In genomic region chr2:160715428-160715827, GRCh38 we compare ENCODE assay signal across 15 cellular contexts.
"Had no signal": no experiment of that assay in that cellular context is flagged by ENCODE, and none has a peak within 500 bp of the region (broad histone marks: within the 10 kb centered on the region; RNA-seq: fewer than 3 reads in every experiment).

No MANE protein-coding gene starts in this region.

- H3K27me3 Mint-ChIP-seq: stimulated activated naive CD8-positive, alpha-beta T cell treated with anti-CD3 and anti-CD28 coated beads, Interleukin-15, amount 100 ng/mL, for 72 hours had no signal

- H3K9me3 Mint-ChIP-seq: activated CD4-positive, alpha-beta memory T cell treated with anti-CD3 and anti-CD28 coated beads for 36 hours; activated naive CD4-positive, alpha-beta T cell treated with anti-CD3 and anti-CD28 coated beads, Interleukin-2, amount 10 ng/mL, durations not matched to agents 7 days and 5 days; stimulated activated naive CD8-positive, alpha-beta T cell treated with anti-CD3 and anti-CD28 coated beads, Interleukin-15, amount 100 ng/mL, for 72 hours had no signal

- FAIRE-seq: kidney had no signal

- DNase-seq: activated CD4-positive, alpha-beta memory T cell treated with anti-CD3 and anti-CD28 coated beads for 36 hours; activated CD4-positive, alpha-beta T cell treated with anti-CD3 and anti-CD28 coated beads for 1 hour; activated CD8-positive, alpha-beta memory T cell treated with anti-CD3 and anti-CD28 coated beads, Interleukin-2, amount 10 ng/mL, durations not matched to agents 7 days and 5 days; activated naive CD4-positive, alpha-beta T cell treated with anti-CD3 and anti-CD28 coated beads, Interleukin-2, amount 10 ng/mL, durations not matched to agents 7 days and 5 days; activated T-cell treated with anti-CD3 and anti-CD28 coated beads, Interleukin-2, amount 50 U/mL, for 1 hour; adrenal gland; caudate nucleus; colonic mucosa; hypothalamus; kidney; left ventricle myocardium inferior; naive B cell; stimulated activated CD4-positive, alpha-beta T cell treated with anti-CD3 and anti-CD28 coated beads, Interleukin-1b, Interleukin-23, amount 100 ng/mL, for 48 hours; stimulated activated naive CD8-positive, alpha-beta T cell treated with anti-CD3 and anti-CD28 coated beads, Interleukin-15, amount 100 ng/mL, for 72 hours; upper lobe of left lung had no signal

- H3K4me1 Mint-ChIP-seq: activated CD8-positive, alpha-beta memory T cell treated with anti-CD3 and anti-CD28 coated beads, Interleukin-2, amount 10 ng/mL, durations not matched to agents 7 days and 5 days; activated naive CD4-positive, alpha-beta T cell treated with anti-CD3 and anti-CD28 coated beads, Interleukin-2, amount 10 ng/mL, durations not matched to agents 7 days and 5 days; naive B cell; stimulated activated naive CD8-positive, alpha-beta T cell treated with anti-CD3 and anti-CD28 coated beads, Interleukin-15, amount 100 ng/mL, for 72 hours had no signal

- H3K4me3 Mint-ChIP-seq: activated CD4-positive, alpha-beta memory T cell treated with anti-CD3 and anti-CD28 coated beads for 36 hours; activated CD8-positive, alpha-beta memory T cell treated with anti-CD3 and anti-CD28 coated beads, Interleukin-2, amount 10 ng/mL, durations not matched to agents 7 days and 5 days; activated naive CD4-positive, alpha-beta T cell treated with anti-CD3 and anti-CD28 coated beads, Interleukin-2, amount 10 ng/mL, durations not matched to agents 7 days and 5 days; naive B cell; stimulated activated naive CD8-positive, alpha-beta T cell treated with anti-CD3 and anti-CD28 coated beads, Interleukin-15, amount 100 ng/mL, for 72 hours had no signal

- H3K36me3 Mint-ChIP-seq: activated CD8-positive, alpha-beta memory T cell treated with anti-CD3 and anti-CD28 coated beads, Interleukin-2, amount 10 ng/mL, durations not matched to agents 7 days and 5 days; activated naive CD4-positive, alpha-beta T cell treated with anti-CD3 and anti-CD28 coated beads, Interleukin-2, amount 10 ng/mL, durations not matched to agents 7 days and 5 days had no signal

- H3K27ac Mint-ChIP-seq: activated CD4-positive, alpha-beta memory T cell treated with anti-CD3 and anti-CD28 coated beads for 36 hours; activated CD8-positive, alpha-beta memory T cell treated with anti-CD3 and anti-CD28 coated beads, Interleukin-2, amount 10 ng/mL, durations not matched to agents 7 days and 5 days; activated naive CD4-positive, alpha-beta T cell treated with anti-CD3 and anti-CD28 coated beads, Interleukin-2, amount 10 ng/mL, durations not matched to agents 7 days and 5 days; naive B cell; stimulated activated naive CD8-positive, alpha-beta T cell treated with anti-CD3 and anti-CD28 coated beads, Interleukin-15, amount 100 ng/mL, for 72 hours had no signal
